ENCODE assay signal across 13 cellular contexts in genomic region chr2:136065384-136065783, GRCh38. TPM values are rescaled to one million over a fixed set of nuclear protein-coding genes. Genes with fewer than 3 reads are reported as not detected.
A peak's percentile ranks its signal among the peaks of the same experiment; 100 is the strongest.
DNase-seq lines count a peak whose midpoint lies in the region; ATAC-seq and TF ChIP-seq lines count a peak whose summit lies in the region.
"Had no signal": no experiment of that assay in that cellular context is flagged by ENCODE, and none has a peak within 500 bp of the region (broad histone marks: within the 10 kb centered on the region; RNA-seq: fewer than 3 reads in every experiment).

No MANE protein-coding gene starts in this region.

- no peak for TF ChIP-seq CTCF in GM23338 (conservative IDR thresholded peaks at IDR 0.05; ENCODE audit: low read depth in 2 of 2)
- TF ChIP-seq CTCF in OCI-LY3 (IDR thresholded peaks at IDR 0.05; ENCODE audit: low read depth, low read length), result no peak
- no peak for TF ChIP-seq CTCF in neural progenitor cell (IDR thresholded peaks at IDR 0.05)
- no peak for TF ChIP-seq CTCF in right atrium auricular region (IDR thresholded peaks at IDR 0.05)

- no peak overlapping the region for H3K27ac Mint-ChIP-seq in GM23338
- peak overlapping the region; percentile 1 for H3K27ac Mint-ChIP-seq in neural progenitor cell

- H3K27me3 ChIP-seq in GM23338 (ENCODE audit: insufficient read depth), result no peaks in the 10 kb centered on the region
- H3K27me3 ChIP-seq in OCI-LY3 (ENCODE audit: low read depth, low read length), result no peaks in the 10 kb centered on the region
- no peaks in the 10 kb centered on the region for H3K27me3 ChIP-seq in neural progenitor cell
- H3K27me3 ChIP-seq in right atrium auricular region, result no peaks in the 10 kb centered on the region
- H3K27me3 ChIP-seq: breast epithelium had no signal

- H3F3A ChIP-seq in GM23338 (replicated peaks; ENCODE audit: low read depth), result no peaks in the 10 kb centered on the region
- H3F3A ChIP-seq in neural progenitor cell (ENCODE audit: low read depth), result no peaks in the 10 kb centered on the region

- H3K36me3 ChIP-seq in GM23338 (ENCODE audit: insufficient read depth) (no peaks in the 10 kb centered on the region), OCI-LY3 (replicated peaks; ENCODE audit: low read depth, low read length) (no peaks in the 10 kb centered on the region), neural progenitor cell (no peaks in the 10 kb centered on the region), right atrium auricular region (no peaks in the 10 kb centered on the region)
- H3K36me3 ChIP-seq: breast epithelium, thoracic aorta had no signal

- H3K4me1 Mint-ChIP-seq in GM23338 (peaks cover 10% of the 10 kb centered on the region; the same call in 2 of the 3 replicates), neural progenitor cell (peaks cover 51% of the 10 kb centered on the region)

- peaks cover 10% of the 10 kb centered on the region; the same call in 1 of the 2 replicates for H3K9me2 ChIP-seq in GM23338 (ENCODE audit: insufficient read depth)

- H4K20me1 ChIP-seq in GM23338 (replicated peaks; ENCODE audit: insufficient read depth) (no peaks in the 10 kb centered on the region), OCI-LY3 (ENCODE audit: insufficient read depth, low read length) (no peaks in the 10 kb centered on the region), neural progenitor cell (ENCODE audit: low read depth) (no peaks in the 10 kb centered on the region)

- peaks cover 2% of the 10 kb centered on the region for H3K27me3 Mint-ChIP-seq in GM23338 (ENCODE audit: insufficient read depth, low read depth, poor library complexity)
- peaks cover 2% of the 10 kb centered on the region for H3K27me3 Mint-ChIP-seq in neural progenitor cell (ENCODE audit: insufficient read depth, low read depth)

- H3K9ac ChIP-seq in OCI-LY3 (ENCODE audit: low read length), result peak overlapping the region; percentile 11; the same call in 1 of the 2 replicates
- no peak overlapping the region for H3K9ac ChIP-seq in neural progenitor cell

- H3K4me1 ChIP-seq in GM23338 (ENCODE audit: insufficient read depth), result no peaks in the 10 kb centered on the region
- peaks cover 50% of the 10 kb centered on the region for H3K4me1 ChIP-seq in OCI-LY3 (ENCODE audit: low read length)
- peaks cover 11% of the 10 kb centered on the region for H3K4me1 ChIP-seq in neural progenitor cell
- H3K4me1 ChIP-seq in right atrium auricular region, result no peaks in the 10 kb centered on the region
- H3K4me1 ChIP-seq: breast epithelium had no signal

- H3K4me2 ChIP-seq in GM23338 (no peak overlapping the region), OCI-LY3 (ENCODE audit: low read length) (peak overlapping the region; percentile 80), neural progenitor cell (no peak overlapping the region)
- H3K4me2 ChIP-seq: PC-9 had no signal

- H3K36me3 Mint-ChIP-seq in GM23338 (ENCODE audit: low read depth), result no peaks in the 10 kb centered on the region
- H3K36me3 Mint-ChIP-seq in neural progenitor cell, result no peaks in the 10 kb centered on the region

- H3K9me3 ChIP-seq in OCI-LY3 (ENCODE audit: insufficient read depth, low read length), result no peaks in the 10 kb centered on the region
- no peaks in the 10 kb centered on the region for H3K9me3 ChIP-seq in neural progenitor cell (ENCODE audit: low read depth)
- no peaks in the 10 kb centered on the region for H3K9me3 ChIP-seq in right atrium auricular region
- H3K9me3 ChIP-seq: breast epithelium, thoracic aorta had no signal

- intact Hi-C loops in cardiac septum (cut with DNase I), result no loop called here

- ATAC-seq in GM23338 (no peak), HG03025 (IDR thresholded peaks at IDR 0.05; ENCODE audit: low FRiP score, unreplicated experiment) (no peak)

- peak; percentile 25 for DNase-seq in NCI-H82 (lab: John Stamatoyannopoulos, UW)
- DNase-seq in NCI-H82 treated with DMSO at 0.1 percent for 48 hours (lab: John Stamatoyannopoulos, UW; ENCODE audit: unreplicated experiment), result no peak
- DNase-seq in GM23338 (ENCODE audit: low spot score), result no peak
- DNase-seq in neural progenitor cell (ENCODE audit: low spot score), result no peak
- no peak for DNase-seq in cardiac septum (ENCODE audit: low spot score)
- no peak for DNase-seq in right atrium auricular region (ENCODE audit: low spot score)
- DNase-seq: activated CD4-positive, alpha-beta T cell treated with anti-CD3 and anti-CD28 coated beads for 48 hours; NCI-H1048; PC-9 had no signal

- no peaks in the 10 kb centered on the region for H3K79me2 ChIP-seq in GM23338 (replicated peaks; ENCODE audit: insufficient read depth)
- H3K79me2 ChIP-seq in OCI-LY3 (ENCODE audit: low read length), result no peaks in the 10 kb centered on the region
- H3K79me2 ChIP-seq in neural progenitor cell (ENCODE audit: low read depth), result no peaks in the 10 kb centered on the region

- no peaks in the 10 kb centered on the region for H3K9me3 Mint-ChIP-seq in GM23338
- peaks cover 2% of the 10 kb centered on the region for H3K9me3 Mint-ChIP-seq in neural progenitor cell

- H3K27ac ChIP-seq in GM23338 (ENCODE audit: low read depth), result no peak overlapping the region
- H3K27ac ChIP-seq in OCI-LY3 (ENCODE audit: low read length), result peak overlapping the region; percentile 1; the same call in 1 of the 2 replicates
- H3K27ac ChIP-seq in neural progenitor cell, result no peak overlapping the region
- H3K27ac ChIP-seq in right atrium auricular region, result no peak overlapping the region
- H3K27ac ChIP-seq: breast epithelium, PC-9, thoracic aorta had no signal

- H2AFZ ChIP-seq in GM23338 (peak overlapping the region; percentile 14; the same call in 1 of the 2 replicates), OCI-LY3 (ENCODE audit: low read depth, low read length) (peak overlapping the region; percentile 55), neural progenitor cell (replicated peaks) (no peak overlapping the region)
- H2AFZ ChIP-seq: PC-9 had no signal

- H3K4me3 Mint-ChIP-seq in GM23338, result no peak overlapping the region
- no peak overlapping the region for H3K4me3 Mint-ChIP-seq in neural progenitor cell

- H3K4me3 ChIP-seq in GM23338 (no peak overlapping the region), OCI-LY3 (ENCODE audit: low read length) (peak overlapping the region; percentile 36), neural progenitor cell (no peak overlapping the region), right atrium auricular region (no peak overlapping the region)
- H3K4me3 ChIP-seq: breast epithelium, PC-9, thoracic aorta had no signal

TF ChIP-seq in GM23338, 12 proteins besides CTCF, POLR2A, EP300 and RAD21 (continues in another document):
- TF ChIP-seq ZNF462 (CRISPR knock-in tag; IDR thresholded peaks at IDR 0.05), result no peak

RNA-seq across cellular contexts. Expression of gene CXCR4, which starts 52.6 kb away (rescaled TPM):
- 1.3 and 2.1 TPM in 2 replicates for total RNA-seq in GM23338 (2014; rRNA removed; shearing (Covaris generic))
- 2.1 and 2.5 TPM in 2 replicates for polyA plus RNA-seq in GM23338 (2016; fragmentation: Nextera tagmentation; extraction: Ambion mirVana)
- total RNA-seq in neural progenitor cell (ENCODE audit: low replicate concordance), result 31.0 and 32.6 TPM in 2 replicates
- 4.4 TPM for total RNA-seq in cardiac septum
- 10 to 100 TPM; 11.9 to 12.4 TPM for total RNA-seq in right atrium auricular region
